ENCODE assay signal across 21 cellular contexts in genomic region chrX:119419146-119419545, GRCh38.
"Had no signal": no experiment of that assay in that cellular context is flagged by ENCODE, and none has a peak within 500 bp of the region (broad histone marks: within the 10 kb centered on the region; RNA-seq: fewer than 3 reads in every experiment).

No MANE protein-coding gene starts in this region.

- H3K9me3 ChIP-seq: left ventricle myocardium inferior, lower lobe of right lung, neutrophil, thoracic aorta, tibial nerve, upper lobe of left lung had no signal

- H3K27ac ChIP-seq: dorsolateral prefrontal cortex, left ventricle myocardium inferior, lower lobe of right lung, neutrophil, parathyroid adenoma, thoracic aorta, tibial nerve, upper lobe of left lung had no signal

- DNase-seq: cerebellar nuclear complex; dorsolateral prefrontal cortex; effector CD4-positive, alpha-beta T cell; left ventricle myocardium inferior; lower lobe of right lung; naive B cell; stimulated activated CD4-positive, alpha-beta T cell treated with anti-CD3 and anti-CD28 coated beads, Interleukin-2, amount 100 ng/mL, for 24 hours; stimulated activated CD4-positive, alpha-beta T cell treated with anti-CD3 and anti-CD28 coated beads, Interleukin-4, amount 100 ng/mL, for 24 hours; stimulated activated naive CD4-positive, alpha-beta T cell treated with Interleukin-2 at 50 U/mL for 16 hours; substantia nigra; upper lobe of left lung had no signal

- H3K27me3 ChIP-seq: neutrophil, tibial nerve, upper lobe of left lung had no signal

- H3K4me3 ChIP-seq: dorsolateral prefrontal cortex, left ventricle myocardium inferior, lower lobe of right lung, thoracic aorta, tibial nerve, upper lobe of left lung had no signal

- ATAC-seq: lower lobe of right lung; natural killer cell treated with Interleukin-12 subunit alpha and Interleukin-12 subunit beta and Interleukin-15 and Interleukin-18, amount 100 ng/mL, for 72 hours; sciatic nerve; stimulated activated effector memory CD8-positive, alpha-beta T cell treated with anti-CD3 and anti-CD28 coated beads, Interleukin-12 subunit alpha, Interleukin-12 subunit beta, amount 100 ng/mL, for 72 hours had no signal

- FAIRE-seq: frontal cortex, keratinocyte, urothelium cell line had no signal

- H3K36me3 ChIP-seq: left ventricle myocardium inferior, lower lobe of right lung, neutrophil, thoracic aorta, upper lobe of left lung had no signal

- H3K4me1 ChIP-seq: left ventricle myocardium inferior, lower lobe of right lung, parathyroid adenoma, tibial nerve, upper lobe of left lung had no signal
